8 cellular contexts compared by ENCODE assay signal in the genomic region with DNA sequence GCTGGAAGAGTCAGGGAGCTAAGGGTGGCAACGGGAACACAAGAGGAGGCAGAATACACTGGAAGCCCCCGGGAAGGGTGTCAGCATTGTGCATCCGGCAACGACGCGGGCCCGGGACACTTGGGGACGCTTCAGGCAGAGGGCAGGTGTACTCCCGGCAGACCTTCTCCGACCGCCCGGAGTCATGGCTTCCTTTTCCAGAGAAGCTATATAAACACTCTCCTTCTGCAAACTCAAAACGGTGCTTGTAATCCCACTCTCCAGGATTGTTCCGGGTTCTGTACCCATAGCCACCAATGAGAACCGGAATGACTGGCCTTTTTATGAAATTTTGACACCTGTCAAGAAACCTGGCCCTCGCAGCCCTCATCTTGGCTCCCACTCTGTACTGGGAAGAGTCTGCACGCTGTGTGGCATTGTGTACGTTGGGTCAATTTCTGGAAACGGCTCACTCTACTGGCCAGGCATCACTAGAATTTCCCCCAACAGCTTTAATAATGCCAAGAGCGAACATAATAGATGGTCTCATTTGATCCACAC. TPM values are rescaled to one million over a fixed set of nuclear protein-coding genes. Genes with fewer than 3 reads are reported as not detected.
DNase-seq lines count a peak whose midpoint lies in the region; ATAC-seq and TF ChIP-seq lines count a peak whose summit lies in the region.

No MANE protein-coding gene starts in this region.

- H3K4me3 ChIP-seq in SJCRH30 (peak overlapping the region; percentile 71), fibroblast of villous mesenchyme (ENCODE audit: low read depth, low read length) (peak overlapping the region; percentile 91), rectal smooth muscle tissue (ENCODE audit: low read length) (peak overlapping the region; percentile 83)

- DNase-seq in SJCRH30 = no peak
- no peak for DNase-seq in fibroblast of villous mesenchyme (ENCODE audit: low read depth)
- DNase-seq in AG20443 (ENCODE audit: low spot score) = no peak
- no peak for DNase-seq in T1000 (lab: John Stamatoyannopoulos, UW)

- ATAC-seq in GM18907 (IDR thresholded peaks at IDR 0.05; ENCODE audit: unreplicated experiment) (peak; percentile 21), HG03469 (IDR thresholded peaks at IDR 0.05; ENCODE audit: unreplicated experiment) (no peak), HG03439 (IDR thresholded peaks at IDR 0.05; ENCODE audit: unreplicated experiment) (no peak)

- H3K9ac ChIP-seq in rectal smooth muscle tissue (ENCODE audit: low read length) = peak overlapping the region; percentile 33

- no peaks in the 10 kb centered on the region for H3K27me3 ChIP-seq in SJCRH30
- H3K27me3 ChIP-seq in rectal smooth muscle tissue (ENCODE audit: control insufficient read depth, insufficient read depth, low read length) = no peaks in the 10 kb centered on the region

- H3K36me3 ChIP-seq in SJCRH30 (no peaks in the 10 kb centered on the region), rectal smooth muscle tissue (ENCODE audit: control insufficient read depth, insufficient read depth, low read length) (no peaks in the 10 kb centered on the region)

- H3K4me1 ChIP-seq in SJCRH30 = peaks cover 4% of the 10 kb centered on the region
- H3K4me1 ChIP-seq in rectal smooth muscle tissue (ENCODE audit: control insufficient read depth, insufficient read depth, low read length) = no peaks in the 10 kb centered on the region

- H3K27ac ChIP-seq in SJCRH30 = no peak overlapping the region
- peak overlapping the region; percentile 9 for H3K27ac ChIP-seq in rectal smooth muscle tissue (ENCODE audit: low read depth, low read length)

- no peak for TF ChIP-seq CTCF in fibroblast of villous mesenchyme (IDR thresholded peaks at IDR 0.05; ENCODE audit: insufficient read depth, low read depth, low read length)

- H3K9me3 ChIP-seq in SJCRH30 (replicated peaks) = peaks cover 9% of the 10 kb centered on the region

RNA-seq across cellular contexts. Expression of a gene that starts 0.5 kb away (rescaled TPM):
- total RNA-seq in SJCRH30 (2014; rRNA removed; shearing (Covaris generic)) = 26.6 and 26.9 TPM in 2 replicates
- total RNA-seq in fibroblast of villous mesenchyme = 25.4 and 37.6 TPM in 2 replicates

RNA-seq across cellular contexts. Expression of a gene that starts 24.8 kb away (rescaled TPM):
- total RNA-seq in SJCRH30 (2014; rRNA removed; shearing (Covaris generic)) = 17.7 and 23.3 TPM in 2 replicates
- 31.1 and 32.2 TPM in 2 replicates for total RNA-seq in fibroblast of villous mesenchyme

RNA-seq across cellular contexts. Expression of a gene that starts 53.9 kb away (rescaled TPM):
- total RNA-seq in SJCRH30 (2014; rRNA removed; shearing (Covaris generic)) = 0.08 TPM in 1 of 2 replicates, not detected in the other
- 0.43 and 0.64 TPM in 2 replicates for total RNA-seq in fibroblast of villous mesenchyme
